ENCODE assay signal across 1 cellular context in genomic region chr10:102713814-102714620, GRCh38.
A peak's percentile ranks its signal among the peaks of the same experiment; 100 is the strongest.
TF ChIP-seq lines count a peak whose summit lies in the region.

Gene ARL3, minus strand, starts transcription at chr10:102714397. Its CDS starts 122 bp downstream, at chr10:102714275.

TF ChIP-seq in K562, 482 proteins besides CTCF, POLR2A, EP300 and RAD21 (continued from another document and continues in another):
- TF ChIP-seq ZNF407 (IDR thresholded peaks at IDR 0.05; ENCODE audit: low read depth) (peak; percentile 89), TCF7 (IDR thresholded peaks at IDR 0.05; ENCODE audit: borderline replicate concordance) (0 out of 2 replicates have a peak, but pooled peaks have one; percentile 26), RBM22 (IDR thresholded peaks at IDR 0.05; ENCODE audit: low read depth, low read length, poor library complexity, severe bottlenecking) (peak; percentile 60), HDAC1 (IDR thresholded peaks at IDR 0.05) (peak in 1 of 2 experiments; percentile 40; a peak in 1 of 4 replicates), ZNF707 (CRISPR knock-in tag; conservative IDR thresholded peaks at IDR 0.05) (0 out of 2 replicates have a peak, but pooled peaks have one; percentile 15), GMEB1 (CRISPR knock-in tag; IDR thresholded peaks at IDR 0.05) (peak; percentile 63), ZNF263 (CRISPR knock-in tag; IDR thresholded peaks at IDR 0.05; ENCODE audit: borderline replicate concordance) (peak; percentile 99), CXXC5 (CRISPR knock-in tag; IDR thresholded peaks at IDR 0.05) (peak; percentile 78), NFATC3 (IDR thresholded peaks at IDR 0.05) (no peak), RAD51 (IDR thresholded peaks at IDR 0.05; ENCODE audit: borderline replicate concordance, low read depth) (peak; percentile 85), GTF2A2 (tag; IDR thresholded peaks at IDR 0.05) (no peak), CREM (IDR thresholded peaks at IDR 0.05; ENCODE audit: low read depth) (peak; percentile 17), TAF7 (tag; IDR thresholded peaks at IDR 0.05) (0 out of 2 replicates have a peak, but pooled peaks have one; percentile 17), CHD1 (IDR thresholded peaks at IDR 0.05; ENCODE audit: low read length) (no peak), RCOR1 (IDR thresholded peaks at IDR 0.05; ENCODE audit: borderline replicate concordance in 1 of 2, low read depth in 2 of 2, low read length in 2 of 2) (peak in 1 of 2 experiments; percentile 38; a peak in 1 of 4 replicates), RBFOX2 (IDR thresholded peaks at IDR 0.05; ENCODE audit: low read depth, low read length) (peak; percentile 55), RBBP5 (IDR thresholded peaks at IDR 0.05; ENCODE audit: borderline replicate concordance, insufficient read depth, low read length, poor library complexity, severe bottlenecking) (peak; percentile 53), EGR1 (conservative IDR thresholded peaks at IDR 0.05) (peak; percentile 99), MTA3 (IDR thresholded peaks at IDR 0.05; ENCODE audit: borderline replicate concordance) (0 out of 2 replicates have a peak, but pooled peaks have one; percentile 26), ATF3 (IDR thresholded peaks at IDR 0.05) (no peak), ATF3 (CRISPR knock-in tag; conservative IDR thresholded peaks at IDR 0.05) (no peak), NRF1 (conservative IDR thresholded peaks at IDR 0.05 in 1 of 2, IDR thresholded peaks at IDR 0.05 in 1 of 2) (peak; percentile 93 to 94), NFIC (IDR thresholded peaks at IDR 0.05) (peak; percentile 89), ZNF511 (CRISPR knock-in tag; IDR thresholded peaks at IDR 0.05) (peak; percentile 37; the same call in 1 of the 2 replicates), NCOA1 (IDR thresholded peaks at IDR 0.05; ENCODE audit: low read depth) (no peak), MCM2 (IDR thresholded peaks at IDR 0.05; ENCODE audit: low read depth) (peak; percentile 70), DDX20 (tag; IDR thresholded peaks at IDR 0.05; ENCODE audit: low read depth) (no peak), MEIS2 (IDR thresholded peaks at IDR 0.05; ENCODE audit: partially characterized antibody) (peak; percentile 66), E2F6 (IDR thresholded peaks at IDR 0.05; ENCODE audit: borderline replicate concordance in 1 of 2, extremely low read depth in 1 of 2, insufficient read depth in 1 of 2, insufficient read length in 1 of 2, low read depth in 1 of 2, low read length in 1 of 2, poor library complexity in 1 of 2, severe bottlenecking in 1 of 2) (peak in 1 of 2 experiments; percentile 86), BMI1 (IDR thresholded peaks at IDR 0.05; ENCODE audit: low read length) (peak; percentile 58), ATF4 (CRISPR knock-in tag; IDR thresholded peaks at IDR 0.05) (no peak), KLF16 (IDR thresholded peaks at IDR 0.05) (peak; percentile 55; the same call in 1 of the 2 replicates), TARDBP (IDR thresholded peaks at IDR 0.05) (no peak), KDM5B (IDR thresholded peaks at IDR 0.05; ENCODE audit: insufficient replicate concordance, low read depth, low read length) (peak; percentile 2)
- TF ChIP-seq, protein P1, sequence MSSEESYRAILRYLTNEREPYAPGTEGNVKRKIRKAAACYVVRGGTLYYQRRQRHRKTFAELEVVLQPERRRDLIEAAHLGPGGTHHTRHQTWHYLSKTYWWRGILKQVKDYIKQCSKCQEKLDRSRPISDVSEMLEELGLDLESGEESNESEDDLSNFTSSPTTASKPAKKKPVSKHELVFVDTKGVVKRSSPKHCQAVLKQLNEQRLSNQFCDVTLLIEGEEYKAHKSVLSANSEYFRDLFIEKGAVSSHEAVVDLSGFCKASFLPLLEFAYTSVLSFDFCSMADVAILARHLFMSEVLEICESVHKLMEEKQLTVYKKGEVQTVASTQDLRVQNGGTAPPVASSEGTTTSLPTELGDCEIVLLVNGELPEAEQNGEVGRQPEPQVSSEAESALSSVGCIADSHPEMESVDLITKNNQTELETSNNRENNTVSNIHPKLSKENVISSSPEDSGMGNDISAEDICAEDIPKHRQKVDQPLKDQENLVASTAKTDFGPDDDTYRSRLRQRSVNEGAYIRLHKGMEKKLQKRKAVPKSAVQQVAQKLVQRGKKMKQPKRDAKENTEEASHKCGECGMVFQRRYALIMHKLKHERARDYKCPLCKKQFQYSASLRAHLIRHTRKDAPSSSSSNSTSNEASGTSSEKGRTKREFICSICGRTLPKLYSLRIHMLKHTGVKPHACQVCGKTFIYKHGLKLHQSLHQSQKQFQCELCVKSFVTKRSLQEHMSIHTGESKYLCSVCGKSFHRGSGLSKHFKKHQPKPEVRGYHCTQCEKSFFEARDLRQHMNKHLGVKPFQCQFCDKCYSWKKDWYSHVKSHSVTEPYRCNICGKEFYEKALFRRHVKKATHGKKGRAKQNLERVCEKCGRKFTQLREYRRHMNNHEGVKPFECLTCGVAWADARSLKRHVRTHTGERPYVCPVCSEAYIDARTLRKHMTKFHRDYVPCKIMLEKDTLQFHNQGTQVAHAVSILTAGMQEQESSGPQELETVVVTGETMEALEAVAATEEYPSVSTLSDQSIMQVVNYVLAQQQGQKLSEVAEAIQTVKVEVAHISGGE (CRISPR knock-in tag; IDR thresholded peaks at IDR 0.05) = no peak
- TF ChIP-seq, protein P2, sequence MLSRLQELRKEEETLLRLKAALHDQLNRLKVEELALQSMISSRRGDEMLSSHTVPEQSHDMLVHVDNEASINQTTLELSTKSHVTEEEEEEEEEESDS (CRISPR knock-in tag; IDR thresholded peaks at IDR 0.05) = no peak
- TF ChIP-seq, protein P3, sequence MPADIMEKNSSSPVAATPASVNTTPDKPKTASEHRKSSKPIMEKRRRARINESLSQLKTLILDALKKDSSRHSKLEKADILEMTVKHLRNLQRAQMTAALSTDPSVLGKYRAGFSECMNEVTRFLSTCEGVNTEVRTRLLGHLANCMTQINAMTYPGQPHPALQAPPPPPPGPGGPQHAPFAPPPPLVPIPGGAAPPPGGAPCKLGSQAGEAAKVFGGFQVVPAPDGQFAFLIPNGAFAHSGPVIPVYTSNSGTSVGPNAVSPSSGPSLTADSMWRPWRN (IDR thresholded peaks at IDR 0.05; ENCODE audit: low read depth) = peak; percentile 61
- TF ChIP-seq, protein P4, sequence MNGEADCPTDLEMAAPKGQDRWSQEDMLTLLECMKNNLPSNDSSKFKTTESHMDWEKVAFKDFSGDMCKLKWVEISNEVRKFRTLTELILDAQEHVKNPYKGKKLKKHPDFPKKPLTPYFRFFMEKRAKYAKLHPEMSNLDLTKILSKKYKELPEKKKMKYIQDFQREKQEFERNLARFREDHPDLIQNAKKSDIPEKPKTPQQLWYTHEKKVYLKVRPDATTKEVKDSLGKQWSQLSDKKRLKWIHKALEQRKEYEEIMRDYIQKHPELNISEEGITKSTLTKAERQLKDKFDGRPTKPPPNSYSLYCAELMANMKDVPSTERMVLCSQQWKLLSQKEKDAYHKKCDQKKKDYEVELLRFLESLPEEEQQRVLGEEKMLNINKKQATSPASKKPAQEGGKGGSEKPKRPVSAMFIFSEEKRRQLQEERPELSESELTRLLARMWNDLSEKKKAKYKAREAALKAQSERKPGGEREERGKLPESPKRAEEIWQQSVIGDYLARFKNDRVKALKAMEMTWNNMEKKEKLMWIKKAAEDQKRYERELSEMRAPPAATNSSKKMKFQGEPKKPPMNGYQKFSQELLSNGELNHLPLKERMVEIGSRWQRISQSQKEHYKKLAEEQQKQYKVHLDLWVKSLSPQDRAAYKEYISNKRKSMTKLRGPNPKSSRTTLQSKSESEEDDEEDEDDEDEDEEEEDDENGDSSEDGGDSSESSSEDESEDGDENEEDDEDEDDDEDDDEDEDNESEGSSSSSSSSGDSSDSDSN (IDR thresholded peaks at IDR 0.05; ENCODE audit: borderline replicate concordance in 1 of 2, low read depth in 2 of 2, low read length in 2 of 2) = peak in 1 of 2 experiments; percentile 32; a peak in 1 of 4 replicates
- TF ChIP-seq, protein P5, sequence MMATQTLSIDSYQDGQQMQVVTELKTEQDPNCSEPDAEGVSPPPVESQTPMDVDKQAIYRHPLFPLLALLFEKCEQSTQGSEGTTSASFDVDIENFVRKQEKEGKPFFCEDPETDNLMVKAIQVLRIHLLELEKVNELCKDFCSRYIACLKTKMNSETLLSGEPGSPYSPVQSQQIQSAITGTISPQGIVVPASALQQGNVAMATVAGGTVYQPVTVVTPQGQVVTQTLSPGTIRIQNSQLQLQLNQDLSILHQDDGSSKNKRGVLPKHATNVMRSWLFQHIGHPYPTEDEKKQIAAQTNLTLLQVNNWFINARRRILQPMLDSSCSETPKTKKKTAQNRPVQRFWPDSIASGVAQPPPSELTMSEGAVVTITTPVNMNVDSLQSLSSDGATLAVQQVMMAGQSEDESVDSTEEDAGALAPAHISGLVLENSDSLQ (IDR thresholded peaks at IDR 0.05) = peak; percentile 41; the same call in 1 of the 2 replicates
